Comparison of ENCODE assay signal across 10 cellular contexts in the genomic region with DNA sequence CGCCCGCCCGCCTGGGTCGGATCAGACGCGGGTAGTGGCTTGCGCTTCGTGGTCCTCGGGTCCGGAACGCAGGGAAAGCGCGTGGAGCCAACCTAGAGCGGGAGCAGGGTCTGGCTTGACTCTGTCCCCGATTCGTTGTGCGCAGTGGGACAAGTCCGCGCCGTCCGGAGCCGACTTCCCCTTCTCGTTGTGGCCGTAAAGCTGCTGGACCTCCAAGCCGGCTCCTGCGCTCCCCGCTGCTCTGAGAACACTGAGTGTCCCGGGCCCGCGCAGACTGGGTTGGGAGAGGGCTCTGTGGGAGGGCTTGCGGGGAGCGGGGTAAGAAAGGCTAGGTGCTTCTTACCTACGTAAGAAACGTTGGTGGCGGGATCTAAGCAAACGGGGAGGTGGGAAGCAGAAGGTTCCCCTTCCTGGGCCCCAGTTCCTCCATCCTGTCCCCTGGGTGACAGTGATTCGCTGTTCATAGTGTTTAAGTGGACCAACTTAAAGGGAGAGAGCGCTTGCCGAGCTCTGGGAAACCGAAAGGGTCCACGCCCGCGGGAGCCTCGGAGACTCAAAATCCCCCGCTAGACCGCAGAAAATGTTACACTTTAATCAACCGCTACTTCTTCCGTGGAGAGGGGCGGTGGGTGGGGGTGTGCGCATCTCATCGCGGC. TPM values are rescaled to one million over a fixed set of nuclear protein-coding genes. Genes with fewer than 3 reads are reported as not detected.
DNase-seq lines count a peak whose midpoint lies in the region; FAIRE-seq and TF ChIP-seq lines count a peak whose summit lies in the region.
"Had no signal": no experiment of that assay in that cellular context is flagged by ENCODE, and none has a peak within 500 bp of the region (broad histone marks: within the 10 kb centered on the region; RNA-seq: fewer than 3 reads in every experiment).

No MANE protein-coding gene starts in this region.

- H3K18ac ChIP-seq in H1 (ENCODE audit: extremely low read depth, low read length): no peak overlapping the region
- peak overlapping the region; percentile 70 for H3K18ac ChIP-seq in neuronal stem cell (ENCODE audit: low read length)

- H2BK5ac ChIP-seq in H1 (ENCODE audit: low read depth, low read length): no peak overlapping the region
- H2BK5ac ChIP-seq in neuronal stem cell (ENCODE audit: low read length): peak overlapping the region; percentile 55

- H2AK5ac ChIP-seq in H1 (ENCODE audit: low read depth, low read length): no peak overlapping the region
- peak overlapping the region; percentile 33 for H2AK5ac ChIP-seq in neuronal stem cell (ENCODE audit: low read depth, low read length)

- FAIRE-seq in H1 (lab: Jason Lieb, UNC) (no peak), GM12891 (lab: Jason Lieb, UNC) (no peak)

- H3K56ac ChIP-seq in H1 (replicated peaks; ENCODE audit: insufficient read length, low read depth, low read length): no peak overlapping the region

- DNase-seq in CD14-positive monocyte (ENCODE audit: low spot score) (peak; percentile 71), MM.1S (no peak), H1 (ENCODE audit: low read depth in 1 of 2, low spot score in 2 of 2) (no peak), neuronal stem cell (ENCODE audit: low spot score) (no peak), GM12891 (ENCODE audit: insufficient read length, low spot score) (no peak), NCI-H748 treated with DMSO at 0.1 percent for 48 hours (lab: John Stamatoyannopoulos, UW) (no peak), sigmoid colon (no peak), H4 (ENCODE audit: low spot score) (no peak)
- DNase-seq: adrenal gland, SIG-M5 had no signal

- H3K27me3 Mint-ChIP-seq in CD14-positive monocyte (ENCODE audit: low read depth in 3 of 3): peaks cover 84 to 92% (median 89%) of the 10 kb centered on the region in 3 donors

- TF ChIP-seq POLR2A in H1 (IDR thresholded peaks at IDR 0.05; ENCODE audit: control extremely low read depth in 1 of 2, low read depth in 2 of 2, low read length in 2 of 2): no peak
- no peak for TF ChIP-seq POLR2A in GM12891 (IDR thresholded peaks at IDR 0.05; ENCODE audit: low read depth, low read length)
- TF ChIP-seq POLR2A in sigmoid colon (IDR thresholded peaks at IDR 0.05): no peak

- TF ChIP-seq RAD21 in H1 (IDR thresholded peaks at IDR 0.05 in 1 of 2, conservative IDR thresholded peaks at IDR 0.05 in 1 of 2; ENCODE audit: low read depth in 2 of 2, low read length in 2 of 2): no peak

- TF ChIP-seq EP300 in H1 (IDR thresholded peaks at IDR 0.05; ENCODE audit: borderline replicate concordance in 1 of 2, low read depth in 2 of 2, low read length in 2 of 2) (no peak), sigmoid colon (IDR thresholded peaks at IDR 0.05) (no peak)

- peaks cover 14% of the 10 kb centered on the region; the same call in 1 of the 2 replicates for H3K23me2 ChIP-seq in H1 (ENCODE audit: low read depth, low read length)

- H3K79me2 ChIP-seq in MM.1S (ENCODE audit: low read length) (no peaks in the 10 kb centered on the region), H1 (ENCODE audit: control insufficient read depth in 1 of 2, insufficient read depth in 2 of 2, low read length in 2 of 2) (no peaks in the 10 kb centered on the region)

- H3K79me1 ChIP-seq in H1 (ENCODE audit: low read depth, low read length): no peaks in the 10 kb centered on the region
- no peaks in the 10 kb centered on the region for H3K79me1 ChIP-seq in neuronal stem cell (ENCODE audit: low read depth, low read length)

- H3K4ac ChIP-seq in H1 (replicated peaks; ENCODE audit: insufficient read length, low read depth, low read length): no peak overlapping the region
- H3K4ac ChIP-seq in neuronal stem cell (ENCODE audit: low read length): no peak overlapping the region

- H3K4me2 ChIP-seq in MM.1S (ENCODE audit: low read depth, low read length) (peak overlapping the region; percentile 59; the same call in 1 of the 2 replicates), H1 (ENCODE audit: insufficient read depth in 1 of 2, low read depth in 2 of 2, low read length in 2 of 2) (peak overlapping the region; percentile 59 to 86), neuronal stem cell (ENCODE audit: insufficient read depth, low read length, poor library complexity, severe bottlenecking) (peak overlapping the region; percentile 32)

- intact Hi-C loops in CD14-positive monocyte (cut with micrococcal nuclease) (no loop called here), sigmoid colon (cut with DNase I) (no loop called here)

- H2BK15ac ChIP-seq in H1 (ENCODE audit: low read length): no peak overlapping the region
- no peak overlapping the region for H2BK15ac ChIP-seq in neuronal stem cell (ENCODE audit: low read length)

- POLR2A ChIA-PET in H1 (lab: Charles Lee; ENCODE audit: partially characterized antibody): interaction anchor here (1.4 to 1.7 kb wide), 2 partner anchors 9 to 160 kb away, joined by 4 to 9 read pairs; no protein-coding TSS in a partner anchor

- H4K91ac ChIP-seq in H1 (replicated peaks; ENCODE audit: insufficient read length, low read length) (no peak overlapping the region), neuronal stem cell (ENCODE audit: low read depth, low read length, poor library complexity) (no peak overlapping the region)

- H3K9ac ChIP-seq in MM.1S (ENCODE audit: low read length): no peak overlapping the region
- no peak overlapping the region for H3K9ac ChIP-seq in H1 (replicated peaks in 1 of 4; ENCODE audit: extremely low read depth in 1 of 4, low read depth in 3 of 4, low read length in 3 of 4)
- H3K9ac ChIP-seq in neuronal stem cell (ENCODE audit: low read depth, low read length, poor library complexity): peak overlapping the region; percentile 54

- no peak overlapping the region for H2BK20ac ChIP-seq in H1 (ENCODE audit: low read length)

- H3K4me3 Mint-ChIP-seq in CD14-positive monocyte: peak overlapping the region; percentile 81 to 91

- H3K4me1 ChIP-seq in MM.1S (ENCODE audit: low read length): no peaks in the 10 kb centered on the region
- H3K4me1 ChIP-seq in H1 (replicated peaks in 1 of 4; ENCODE audit: control insufficient read depth in 3 of 4, insufficient read depth in 4 of 4, low read length in 3 of 4): peaks cover 5 to 24% (median 14%) of the 10 kb centered on the region in 4 experiments
- peaks cover 2 to 7% of the 10 kb centered on the region in 2 donors for H3K4me1 ChIP-seq in neuronal stem cell (ENCODE audit: control insufficient read depth in 2 of 2, insufficient read depth in 1 of 2, low read depth in 1 of 2, low read length in 2 of 2)
- H3K4me1 ChIP-seq in sigmoid colon: peaks cover 0 to 44% (median 37%) of the 10 kb centered on the region in 4 donors

- H3K27me3 ChIP-seq in MM.1S (replicated peaks; ENCODE audit: insufficient read depth, low read length) (peaks cover 44% of the 10 kb centered on the region), H1 (replicated peaks in 1 of 4; ENCODE audit: control insufficient read depth in 3 of 4, extremely low read depth in 1 of 4, insufficient read depth in 3 of 4, low read length in 3 of 4) (peaks cover 78 to 86% (median 83%) of the 10 kb centered on the region in 4 experiments), neuronal stem cell (ENCODE audit: control insufficient read depth in 3 of 3, insufficient read depth in 3 of 3, low read depth in 1 of 3, low read length in 3 of 3) (peaks cover 55 to 89% (median 80%) of the 10 kb centered on the region in 3 experiments), sigmoid colon (peaks cover 64 to 100% (median 83%) of the 10 kb centered on the region in 3 donors)

- peak overlapping the region; percentile 87; the same call in 1 of the 2 replicates for H4K8ac ChIP-seq in H1 (ENCODE audit: extremely low read depth, insufficient read depth, low read length)
- H4K8ac ChIP-seq in neuronal stem cell (ENCODE audit: low read depth, low read length): no peak overlapping the region

- WGBS in H1 (ENCODE audit: extremely low coverage in 1 of 2, insufficient coverage in 1 of 2, insufficient read length in 1 of 2, insufficient replicate concordance in 2 of 2, low coverage in 1 of 2, low lambda C conversion rate in 2 of 2, missing lambda C conversion rate in 1 of 2), 2 experiments: 5% methylated on average over 52 of the region's 52 CpGs; no CpG with 5 or more reads in 1 of the 2 experiments
- WGBS in neuronal stem cell (ENCODE audit: extremely low coverage in 2 of 2, insufficient read length in 2 of 2, insufficient replicate concordance in 1 of 2), 2 donors: no CpG with 5 or more reads among the region's 52 CpGs
- 4 to 17% methylated on average over 52 of the region's 52 CpGs for WGBS in sigmoid colon, 2 donors

- H3K14ac ChIP-seq in H1 (ENCODE audit: insufficient read length) (no peak overlapping the region), neuronal stem cell (ENCODE audit: low read length) (peak overlapping the region; percentile 74)

- H2AFZ ChIP-seq in MM.1S (ENCODE audit: low read length) (no peak overlapping the region), H1 (ENCODE audit: low read length) (no peak overlapping the region; the same call in 1 of the 2 replicates), neuronal stem cell (ENCODE audit: low read length) (peak overlapping the region; percentile 42)

- H4K5ac ChIP-seq in H1 (ENCODE audit: insufficient read length, low read depth, low read length): no peak overlapping the region

- H3K27ac Mint-ChIP-seq in CD14-positive monocyte: peak overlapping the region in 3 of 7 donors; percentile 12 to 50 (median 35)

- H3K9me2 ChIP-seq in MM.1S (replicated peaks; ENCODE audit: insufficient read depth, low read length): no peaks in the 10 kb centered on the region

- no peaks in the 10 kb centered on the region for H3K36me3 ChIP-seq in MM.1S (replicated peaks; ENCODE audit: insufficient read depth, low read length)
- no peaks in the 10 kb centered on the region for H3K36me3 ChIP-seq in H1 (ENCODE audit: control insufficient read depth in 2 of 4, insufficient read depth in 4 of 4, low read length in 3 of 4)
- no peaks in the 10 kb centered on the region for H3K36me3 ChIP-seq in neuronal stem cell (replicated peaks in 1 of 2; ENCODE audit: control insufficient read depth in 2 of 2, insufficient read depth in 2 of 2, low read length in 2 of 2)
- H3K36me3 ChIP-seq in sigmoid colon: no peaks in the 10 kb centered on the region
- H3K36me3 ChIP-seq: adrenal gland had no signal

- CTCF ChIA-PET in H1 (lab: Charles Lee; ENCODE audit: partially characterized antibody): interaction anchor here (0.9 to 4.6 kb wide), 10 partner anchors 10 to 149 kb away, joined by 3 to 27 read pairs (median 4); no protein-coding TSS in a partner anchor

- H3K4me3 ChIP-seq in MM.1S (ENCODE audit: low read length): peak overlapping the region; percentile 34
- peak overlapping the region in 3 of 4 experiments; percentile 33 to 59 (median 34); a peak in 6 of 8 replicates for H3K4me3 ChIP-seq in H1 (ENCODE audit: extremely low read depth in 1 of 4, insufficient read depth in 2 of 4, low read depth in 3 of 4, low read length in 4 of 4)
- H3K4me3 ChIP-seq in neuronal stem cell (ENCODE audit: low read length in 2 of 2): no peak overlapping the region
- peak overlapping the region in 2 of 4 donors; percentile 17 to 32 for H3K4me3 ChIP-seq in sigmoid colon

- H3K23ac ChIP-seq in H1 (ENCODE audit: insufficient read length): no peak overlapping the region
- H3K23ac ChIP-seq in neuronal stem cell (ENCODE audit: low read depth, low read length, poor library complexity): peak overlapping the region; percentile 71

- H3F3A ChIP-seq in MM.1S (ENCODE audit: insufficient read depth, low read length): no peaks in the 10 kb centered on the region

- H2BK120ac ChIP-seq in H1 (replicated peaks; ENCODE audit: low read depth, low read length): no peak overlapping the region
- H2BK120ac ChIP-seq in neuronal stem cell (ENCODE audit: low read depth, low read length): no peak overlapping the region

- H4K20me1 ChIP-seq in MM.1S (ENCODE audit: insufficient read depth, low read length) (no peaks in the 10 kb centered on the region), H1 (replicated peaks in 1 of 2; ENCODE audit: control insufficient read depth in 1 of 2, insufficient read depth in 2 of 2, low read length in 2 of 2) (peaks cover 7 to 15% of the 10 kb centered on the region in 2 experiments)

- no peak for TF ChIP-seq CTCF in CD14-positive monocyte (IDR thresholded peaks at IDR 0.05)
- TF ChIP-seq CTCF in MM.1S (IDR thresholded peaks at IDR 0.05; ENCODE audit: low read length): no peak
- TF ChIP-seq CTCF in H1 (IDR thresholded peaks at IDR 0.05; ENCODE audit: control extremely low read depth in 1 of 3, insufficient read depth in 1 of 3, low read depth in 1 of 3, low read length in 3 of 3): no peak
- no peak for TF ChIP-seq CTCF in sigmoid colon (IDR thresholded peaks at IDR 0.05)

- peaks cover 29% of the 10 kb centered on the region for H3K4me1 Mint-ChIP-seq in CD14-positive monocyte

- H3K9me3 ChIP-seq in MM.1S (replicated peaks; ENCODE audit: insufficient read depth, low read length) (no peaks in the 10 kb centered on the region), H1 (ENCODE audit: insufficient read depth in 2 of 2, low read depth in 1 of 2, low read length in 1 of 2) (no peaks in the 10 kb centered on the region), neuronal stem cell (replicated peaks in 1 of 2; ENCODE audit: control insufficient read depth in 2 of 2, insufficient read depth in 1 of 2, low read depth in 1 of 2, low read length in 2 of 2) (peaks cover 0 to 3% of the 10 kb centered on the region in 2 donors), sigmoid colon (no peaks in the 10 kb centered on the region)
- H3K9me3 ChIP-seq: adrenal gland had no signal

- H3K9me3 Mint-ChIP-seq in CD14-positive monocyte: peaks cover 0 to 42% (median 15%) of the 10 kb centered on the region in 7 donors

- H2BK12ac ChIP-seq in H1 (ENCODE audit: low read depth, low read length) (peak overlapping the region; percentile 62; the same call in 1 of the 2 replicates), neuronal stem cell (ENCODE audit: low read length) (no peak overlapping the region)

- H3K27ac ChIP-seq in MM.1S (ENCODE audit: low read length): no peak overlapping the region
- H3K27ac ChIP-seq in H1 (ENCODE audit: low read depth, low read length): no peak overlapping the region
- no peak overlapping the region for H3K27ac ChIP-seq in neuronal stem cell (replicated peaks; ENCODE audit: low read length)
- no peak overlapping the region for H3K27ac ChIP-seq in sigmoid colon
- H3K27ac ChIP-seq: adrenal gland had no signal

- peaks cover 0 to 11% of the 10 kb centered on the region in 2 donors for H3K36me3 Mint-ChIP-seq in CD14-positive monocyte

RNA-seq across cellular contexts. Expression of gene FOXE1, which starts 4.3 kb away (rescaled TPM):
- polyA plus RNA-seq in CD14-positive monocyte (not detected), H1 (2011; rRNA removed) (0.03 TPM in 2 replicates), sigmoid colon (not detected)
- not detected in 2 replicates for total RNA-seq in H1 (2021; fragmentation: NEBNext Ultra II Directional; extraction: Animal tissue kit (Norgen Biotek cat#: 25700))
- polyA plus RNA-seq in H1 (2011; cell fraction: cytosol; rRNA removed): 0.03 TPM
- polyA plus RNA-seq in H1 (2011; cell fraction: nucleus; rRNA removed): not detected
- polyA plus RNA-seq in H1 (2012, experiment 1 of 2): not detected in 4 replicates
- polyA plus RNA-seq in H1 (2012, experiment 2 of 2): 0.07 TPM
- 0.04 TPM for polyA plus RNA-seq in H1 (2013, experiment 1 of 2)
- 0.04 TPM for polyA plus RNA-seq in H1 (2013, experiment 2 of 2)
- polyA minus RNA-seq in H1 (2011; rRNA and poly(A)+ RNA removed): 0.03 and 0.05 TPM in 2 replicates
- not detected for polyA minus RNA-seq in H1 (2011; cell fraction: cytosol; rRNA and poly(A)+ RNA removed)
- not detected for polyA minus RNA-seq in H1 (2011; cell fraction: nucleus; rRNA and poly(A)+ RNA removed)
- not detected for polyA plus RNA-seq in neuronal stem cell (2013, experiment 1 of 2)
- polyA plus RNA-seq in neuronal stem cell (2013, experiment 2 of 2): not detected
- not detected for polyA plus RNA-seq in GM12891 (2012; ENCODE audit: low read depth, missing spikeins)
- total RNA-seq in sigmoid colon: not detected
- not detected in 2 replicates for total RNA-seq in H4 (2014; rRNA removed; shearing (Covaris generic))
- polyA plus RNA-seq: adrenal gland had no signal

Comparison
In these comparisons a context has a peak if more than half of its experiments do, and no peak if none do; other contexts are left out.
1. H3K4me3 ChIP-seq: peak in MM.1S (single experiment) and H1 (3 of 4); none in neuronal stem cell (0 of 2).
2. Peak in every context shown above with its lines, with median percentiles within 50 percentile points of each other: H3K4me2 ChIP-seq.